4 cellular contexts compared by ENCODE assay signal in the genomic region with DNA sequence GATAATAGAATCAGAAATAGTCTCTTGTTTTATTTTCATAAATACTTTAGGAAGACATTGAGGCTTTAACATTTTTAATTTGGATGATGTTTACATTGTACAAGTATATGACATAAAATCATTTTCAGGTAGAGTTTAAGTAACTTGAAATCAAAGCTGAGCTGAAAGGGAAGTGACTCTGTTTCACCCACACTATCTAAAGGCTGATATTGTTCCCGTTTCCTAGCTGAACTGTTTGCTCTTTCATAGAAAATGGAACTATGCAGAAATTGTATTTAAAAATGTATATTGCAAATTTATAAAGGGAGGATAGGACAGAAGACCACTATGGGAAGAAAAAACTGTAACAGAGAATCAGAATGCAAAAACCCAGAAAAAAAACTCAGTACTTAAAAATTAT. TPM values are rescaled to one million over a fixed set of nuclear protein-coding genes. Genes with fewer than 3 reads are reported as not detected.
"Had no signal": no experiment of that assay in that cellular context is flagged by ENCODE, and none has a peak within 500 bp of the region (broad histone marks: within the 10 kb centered on the region; RNA-seq: fewer than 3 reads in every experiment).

No MANE protein-coding gene starts in this region.

RNA-seq across cellular contexts. Expression of a gene that starts 37.4 kb away (rescaled TPM):
- polyA plus RNA-seq: adrenal gland, foreskin keratinocyte, heart right ventricle had no signal

RNA-seq across cellular contexts. Expression of a gene that starts 47.5 kb away (rescaled TPM):
- polyA plus RNA-seq: adrenal gland, aorta, foreskin keratinocyte, heart right ventricle had no signal

RNA-seq across cellular contexts. Expression of a gene that starts 53.3 kb away (rescaled TPM):
- polyA plus RNA-seq: adrenal gland, aorta, foreskin keratinocyte, heart right ventricle had no signal
